8 cellular contexts compared by ENCODE assay signal in genomic region chr11:103682318-103683184, GRCh38.
DNase-seq lines count a peak whose midpoint lies in the region; TF ChIP-seq lines count a peak whose summit lies in the region.

No MANE protein-coding gene starts in this region.

- TF ChIP-seq CTCF in GM12874 (IDR thresholded peaks at IDR 0.05; ENCODE audit: insufficient read depth, low read depth, low read length), result peak; percentile 67
- TF ChIP-seq CTCF in HEK293 (tag by site-specific recombination; IDR thresholded peaks at IDR 0.05), result peak; percentile 53; the same call in 1 of the 2 replicates
- peak; percentile 62 to 91 for TF ChIP-seq CTCF in right atrium auricular region (IDR thresholded peaks at IDR 0.05)

- H3K4me1 ChIP-seq in HEK293 (ENCODE audit: control insufficient read depth, insufficient read depth, low read length) (no peaks in the 10 kb centered on the region), right atrium auricular region (no peaks in the 10 kb centered on the region)

- CTCF ChIA-PET in HEK293 (lab: Yijun Ruan, JAX), result interaction anchor here (0.5 to 2.5 kb wide), 36 partner anchors 9 to 1844 kb away, joined by 3 to 17 read pairs (median 3); partner anchors contain the start of gene PDGFD

- no peaks in the 10 kb centered on the region for H3K27me3 ChIP-seq in right atrium auricular region

- no peaks in the 10 kb centered on the region for H3K9me3 ChIP-seq in HEK293 (ENCODE audit: control insufficient read depth, insufficient read depth, low read depth, low read length)
- peaks cover 0 to 5% of the 10 kb centered on the region in 2 donors for H3K9me3 ChIP-seq in right atrium auricular region

- H3K27ac ChIP-seq in HEK293 (ENCODE audit: extremely low read depth, low read depth, low read length), result no peak overlapping the region
- H3K27ac ChIP-seq in right atrium auricular region, result no peak overlapping the region

- DNase-seq in M059J (ENCODE audit: low read depth) (peak; percentile 66), SK-N-DZ (ENCODE audit: low spot score) (peak; percentile 69), amniotic stem cell (lab: John Stamatoyannopoulos, UW) (peak; percentile 39), right atrium auricular region (ENCODE audit: low spot score) (peak; percentile 80), renal cortical epithelial cell (ENCODE audit: low read depth) (peak; percentile 81), DMS114 treated with DMSO at 0.1 percent for 48 hours (lab: John Stamatoyannopoulos, UW; ENCODE audit: unreplicated experiment) (no peak)

- POLR2A ChIA-PET in HEK293 (lab: Yijun Ruan, JAX), result interaction anchor here (1.2 kb wide), 1 partner anchor 482 kb away, joined by 3 read pairs; the partner anchor contains the start of gene PDGFD

- H3K4me3 ChIP-seq in HEK293 (ENCODE audit: low read depth, low read length), result no peak overlapping the region
- no peak overlapping the region for H3K4me3 ChIP-seq in right atrium auricular region

- H3K36me3 ChIP-seq in HEK293 (ENCODE audit: control insufficient read depth in 2 of 2, insufficient read depth in 1 of 2, low read length in 2 of 2), result no peaks in the 10 kb centered on the region
- H3K36me3 ChIP-seq in right atrium auricular region, result no peaks in the 10 kb centered on the region

TF ChIP-seq in HEK293, 187 proteins besides CTCF, POLR2A, EP300 and RAD21:
- TF ChIP-seq GLI4 (tag by site-specific recombination; IDR thresholded peaks at IDR 0.05), result no peak
- TF ChIP-seq ZNF140 (tag by site-specific recombination; IDR thresholded peaks at IDR 0.05), result no peak
- TF ChIP-seq ZBTB44 (tag by site-specific recombination; IDR thresholded peaks at IDR 0.05), result no peak
- no peak for TF ChIP-seq ZNF580 (tag by site-specific recombination; IDR thresholded peaks at IDR 0.05)
- TF ChIP-seq ZNF623 (tag by site-specific recombination; IDR thresholded peaks at IDR 0.05), result no peak
- TF ChIP-seq ZNF223 (tag by site-specific recombination; IDR thresholded peaks at IDR 0.05), result no peak
- TF ChIP-seq SCRT1 (tag by site-specific recombination; IDR thresholded peaks at IDR 0.05; ENCODE audit: borderline replicate concordance), result 0 out of 2 replicates have a peak, but pooled peaks have one; percentile 35
- TF ChIP-seq ZFP69B (tag by site-specific recombination; IDR thresholded peaks at IDR 0.05), result no peak
- no peak for TF ChIP-seq ZBTB8A (tag by site-specific recombination; IDR thresholded peaks at IDR 0.05)
- TF ChIP-seq ZNF324 (tag by site-specific recombination; IDR thresholded peaks at IDR 0.05), result no peak
- no peak for TF ChIP-seq ZNF112 (tag by site-specific recombination; IDR thresholded peaks at IDR 0.05)
- TF ChIP-seq ZFHX2 (tag by site-specific recombination; conservative IDR thresholded peaks at IDR 0.05), result no peak
- no peak for TF ChIP-seq ZNF311 (tag by site-specific recombination; IDR thresholded peaks at IDR 0.05; ENCODE audit: borderline replicate concordance)
- TF ChIP-seq SP2 (tag by site-specific recombination; IDR thresholded peaks at IDR 0.05), result no peak
- TF ChIP-seq TSHZ1 (tag by site-specific recombination; IDR thresholded peaks at IDR 0.05; ENCODE audit: borderline replicate concordance), result no peak
- TF ChIP-seq ZNF23 (tag by site-specific recombination; IDR thresholded peaks at IDR 0.05; ENCODE audit: borderline replicate concordance), result no peak
- TF ChIP-seq ZNF501 (tag by site-specific recombination; IDR thresholded peaks at IDR 0.05), result no peak
- TF ChIP-seq ZNF785 (tag by site-specific recombination; IDR thresholded peaks at IDR 0.05), result no peak
- no peak for TF ChIP-seq ZNF791 (tag by site-specific recombination; IDR thresholded peaks at IDR 0.05)
- TF ChIP-seq ZNF530 (tag by site-specific recombination; IDR thresholded peaks at IDR 0.05; ENCODE audit: low read depth), result no peak
- no peak for TF ChIP-seq IKZF3 (tag by site-specific recombination; IDR thresholded peaks at IDR 0.05)
- TF ChIP-seq HOXA7 (CRISPR knock-in tag; IDR thresholded peaks at IDR 0.05; ENCODE audit: borderline replicate concordance), result no peak
- peak; percentile 96 for TF ChIP-seq TCF7L2 (IDR thresholded peaks at IDR 0.05; ENCODE audit: borderline replicate concordance, low read depth, low read length)
- no peak for TF ChIP-seq RBAK (tag by site-specific recombination; IDR thresholded peaks at IDR 0.05)
- TF ChIP-seq TRIM28 (IDR thresholded peaks at IDR 0.05; ENCODE audit: borderline replicate concordance, low read length), result 0 out of 2 replicates have a peak, but pooled peaks have one; percentile 27
- peak; percentile 29; the same call in 1 of the 2 replicates for TF ChIP-seq SCRT2 (tag by site-specific recombination; IDR thresholded peaks at IDR 0.05)
- TF ChIP-seq ZNF654 (tag by site-specific recombination; IDR thresholded peaks at IDR 0.05; ENCODE audit: low read depth), result peak; percentile 76
- TF ChIP-seq ZFP3 (tag by site-specific recombination; IDR thresholded peaks at IDR 0.05; ENCODE audit: low read depth), result no peak
- no peak for TF ChIP-seq ZSCAN30 (tag by site-specific recombination; IDR thresholded peaks at IDR 0.05)
- no peak for TF ChIP-seq ZNF48 (tag by site-specific recombination; IDR thresholded peaks at IDR 0.05)
- TF ChIP-seq ZNF19 (tag by site-specific recombination; IDR thresholded peaks at IDR 0.05; ENCODE audit: low read depth), result no peak
- TF ChIP-seq ZNF777 (tag by site-specific recombination; IDR thresholded peaks at IDR 0.05; ENCODE audit: borderline replicate concordance), result no peak
- no peak for TF ChIP-seq ZNF266 (tag by site-specific recombination; IDR thresholded peaks at IDR 0.05; ENCODE audit: low read depth)
- TF ChIP-seq ZNF350 (tag by site-specific recombination; IDR thresholded peaks at IDR 0.05), result no peak
- no peak for TF ChIP-seq MZF1 (tag by site-specific recombination; IDR thresholded peaks at IDR 0.05; ENCODE audit: borderline replicate concordance)
- TF ChIP-seq WT1 (tag by site-specific recombination; IDR thresholded peaks at IDR 0.05), result no peak
- peak; percentile 69 for TF ChIP-seq ZBTB17 (tag by site-specific recombination; IDR thresholded peaks at IDR 0.05)
- TF ChIP-seq ZNF174 (tag by site-specific recombination; IDR thresholded peaks at IDR 0.05), result no peak
